10 cellular contexts compared by ENCODE assay signal in genomic region chr1:183636783-183637182, GRCh38. TPM values are rescaled to one million over a fixed set of nuclear protein-coding genes. Genes with fewer than 3 reads are reported as not detected.
DNase-seq lines count a peak whose midpoint lies in the region; ATAC-seq and TF ChIP-seq lines count a peak whose summit lies in the region.
"Had no signal": no experiment of that assay in that cellular context is flagged by ENCODE, and none has a peak within 500 bp of the region (broad histone marks: within the 10 kb centered on the region; RNA-seq: fewer than 3 reads in every experiment).

No MANE protein-coding gene starts in this region.

- WGBS in lung, 2 donors = 53 to 77% methylated on average over 5 of the region's 5 CpGs

- H3K9me2 ChIP-seq in GM23338 (ENCODE audit: insufficient read depth) = no peaks in the 10 kb centered on the region

- H3F3A ChIP-seq in GM23338 (replicated peaks; ENCODE audit: low read depth) = no peaks in the 10 kb centered on the region

- ATAC-seq in GM23338 = no peak
- ATAC-seq in lung (ENCODE audit: insufficient read depth, low FRiP score) = no peak
- no peak for ATAC-seq in GM19467 (IDR thresholded peaks at IDR 0.05; ENCODE audit: unreplicated experiment)
- no peak for ATAC-seq in foreskin keratinocyte

- no peaks in the 10 kb centered on the region for H3K9me3 ChIP-seq in lung (ENCODE audit: control insufficient read depth in 2 of 2, insufficient read depth in 1 of 2, low read length in 1 of 2)
- H3K9me3 ChIP-seq: gastrocnemius medialis had no signal

- H3K36me3 ChIP-seq in GM23338 (ENCODE audit: insufficient read depth) (no peaks in the 10 kb centered on the region), lung (ENCODE audit: control insufficient read depth in 2 of 2, insufficient read depth in 2 of 2, low read length in 2 of 2) (no peaks in the 10 kb centered on the region)
- H3K36me3 ChIP-seq: gastrocnemius medialis had no signal

- H3K27me3 ChIP-seq in GM23338 (ENCODE audit: insufficient read depth) (peaks cover 9% of the 10 kb centered on the region; the same call in 1 of the 2 replicates), lung (ENCODE audit: control insufficient read depth, insufficient read depth) (no peaks in the 10 kb centered on the region), foreskin keratinocyte (no peaks in the 10 kb centered on the region)
- H3K27me3 ChIP-seq: gastrocnemius medialis had no signal

- DNase-seq in AG10803 (ENCODE audit: low read depth) = no peak
- DNase-seq in GM23338 (ENCODE audit: low spot score) = no peak
- DNase-seq in lung (ENCODE audit: low spot score) = no peak
- DNase-seq in NK-92 (lab: John Stamatoyannopoulos, UW; ENCODE audit: unreplicated experiment) = no peak
- DNase-seq in stimulated activated CD4-positive, alpha-beta T cell treated with anti-CD3 and anti-CD28 coated beads, Interleukin-4, amount 100 ng/mL, for 4 hours = no peak
- DNase-seq in foreskin keratinocyte = no peak
- DNase-seq: gastrocnemius medialis, NCI-H1436 treated with DMSO at 0.1 percent for 48 hours had no signal

- peaks cover 26% of the 10 kb centered on the region for H3K79me2 ChIP-seq in GM23338 (replicated peaks; ENCODE audit: insufficient read depth)

- H3K4me3 Mint-ChIP-seq in GM23338 = peak overlapping the region; percentile 98
- H3K4me3 Mint-ChIP-seq in activated naive CD8-positive, alpha-beta T cell = peak overlapping the region; percentile 100

- H3K4me3 ChIP-seq in AG10803 (ENCODE audit: low read length) = peak overlapping the region; percentile 83
- peak overlapping the region; percentile 71 for H3K4me3 ChIP-seq in GM23338
- H3K4me3 ChIP-seq in lung = no peak overlapping the region

- H3K4me1 Mint-ChIP-seq in GM23338 = peaks cover 27% of the 10 kb centered on the region; the same call in 2 of the 3 replicates
- H3K4me1 Mint-ChIP-seq in activated naive CD8-positive, alpha-beta T cell (ENCODE audit: low read depth) = peaks cover 44% of the 10 kb centered on the region

- peaks cover 18% of the 10 kb centered on the region for H3K4me1 ChIP-seq in GM23338 (ENCODE audit: insufficient read depth)
- peaks cover 0 to 1% of the 10 kb centered on the region in 2 donors for H3K4me1 ChIP-seq in lung (ENCODE audit: control insufficient read depth in 2 of 2, insufficient read depth in 2 of 2, low read length in 2 of 2)
- peaks cover 22% of the 10 kb centered on the region for H3K4me1 ChIP-seq in foreskin keratinocyte

- H4K20me1 ChIP-seq in GM23338 (replicated peaks; ENCODE audit: insufficient read depth) = no peaks in the 10 kb centered on the region

- no peaks in the 10 kb centered on the region for H3K36me3 Mint-ChIP-seq in GM23338 (ENCODE audit: low read depth)
- H3K36me3 Mint-ChIP-seq in activated naive CD8-positive, alpha-beta T cell = no peaks in the 10 kb centered on the region

- peak overlapping the region; percentile 83 for H3K4me2 ChIP-seq in GM23338

- H2AFZ ChIP-seq in GM23338 = no peak overlapping the region

- H3K27ac Mint-ChIP-seq in GM23338 = no peak overlapping the region
- H3K27ac Mint-ChIP-seq in activated naive CD8-positive, alpha-beta T cell = no peak overlapping the region

- no peaks in the 10 kb centered on the region for H3K9me3 Mint-ChIP-seq in GM23338
- no peaks in the 10 kb centered on the region for H3K9me3 Mint-ChIP-seq in activated naive CD8-positive, alpha-beta T cell (ENCODE audit: low read depth)

- no peak overlapping the region for H3K27ac ChIP-seq in GM23338 (ENCODE audit: low read depth)
- peak overlapping the region; percentile 55 to 69 for H3K27ac ChIP-seq in lung (ENCODE audit: low read depth in 1 of 2, low read length in 1 of 2)
- no peak overlapping the region for H3K27ac ChIP-seq in foreskin keratinocyte

- H3K27me3 Mint-ChIP-seq in GM23338 (ENCODE audit: insufficient read depth, low read depth, poor library complexity) = peaks cover 9% of the 10 kb centered on the region
- no peaks in the 10 kb centered on the region for H3K27me3 Mint-ChIP-seq in activated naive CD8-positive, alpha-beta T cell

- TF ChIP-seq CTCF in AG10803 (conservative IDR thresholded peaks at IDR 0.05; ENCODE audit: low read length) (no peak), GM23338 (conservative IDR thresholded peaks at IDR 0.05; ENCODE audit: low read depth in 2 of 2) (no peak), lung (IDR thresholded peaks at IDR 0.05; ENCODE audit: control extremely low read depth, extremely low read depth) (no peak), foreskin keratinocyte (conservative IDR thresholded peaks at IDR 0.05) (no peak)

TF ChIP-seq in GM23338, 12 proteins besides CTCF, POLR2A, EP300 and RAD21:
- TF ChIP-seq ZNF114 (CRISPR knock-in tag; IDR thresholded peaks at IDR 0.05) = no peak
- TF ChIP-seq NANOG (IDR thresholded peaks at IDR 0.05; ENCODE audit: borderline replicate concordance) = no peak

RNA-seq across cellular contexts. Expression of gene ARPC5, which starts 1.2 kb away (rescaled TPM):
- 75.4 and 90.8 TPM in 2 replicates for total RNA-seq in GM23338 (2014; rRNA removed; shearing (Covaris generic))
- polyA plus RNA-seq in GM23338 (2016; fragmentation: Nextera tagmentation; extraction: Ambion mirVana) (95.9 and 98.9 TPM in 2 replicates), lung (100 to 1,000 TPM; 165 to 266 TPM), foreskin keratinocyte (107 and 137 TPM in 2 replicates)
- total RNA-seq in lung (100 to 1,000 TPM; 166 to 211 TPM), foreskin keratinocyte (187 and 212 TPM in 2 replicates)

RNA-seq across cellular contexts. Expression of gene APOBEC4, which starts 16.3 kb away (rescaled TPM):
- not detected in 2 replicates for total RNA-seq in GM23338 (2014; rRNA removed; shearing (Covaris generic))
- polyA plus RNA-seq in GM23338 (2016; fragmentation: Nextera tagmentation; extraction: Ambion mirVana) (0.10 TPM in 1 of 2 replicates, not detected in the other), lung (1 to 10 TPM; 1.4 to 2.9 TPM), foreskin keratinocyte (not detected in 2 replicates)
- total RNA-seq in lung (1 to 10 TPM; 3.3 to 5.3 TPM), foreskin keratinocyte (not detected in 2 replicates)
- total RNA-seq: gastrocnemius medialis had no signal

RNA-seq across cellular contexts. Expression of gene NCF2, which starts 46.5 kb away (rescaled TPM):
- not detected in 2 replicates for total RNA-seq in GM23338 (2014; rRNA removed; shearing (Covaris generic))
- polyA plus RNA-seq in GM23338 (2016; fragmentation: Nextera tagmentation; extraction: Ambion mirVana) = 0.45 TPM in 1 of 2 replicates, not detected in the other
- total RNA-seq in lung = 10 to 100 TPM; 38.7 to 99.0 TPM
- 100 to 1,000 TPM in 1 of 2 donors, 10 to 100 TPM in 1; 49.6 to 193 TPM for polyA plus RNA-seq in lung
- 2.3 and 4.7 TPM in 2 replicates for total RNA-seq in foreskin keratinocyte
- polyA plus RNA-seq in foreskin keratinocyte = 1.7 and 3.5 TPM in 2 replicates

Comparison
In these comparisons a context has a peak if more than half of its experiments do, and no peak if none do; other contexts are left out.
1. H3K27ac ChIP-seq: peak in lung (2 of 2); none in GM23338 (single experiment) and foreskin keratinocyte (single experiment).